1 cellular context compared by ENCODE assay signal in genomic region chr4:99157478-99157935, GRCh38.
TF ChIP-seq lines count a peak whose summit lies in the region.

No MANE protein-coding gene starts in this region.

TF ChIP-seq in HepG2, 621 proteins besides CTCF, POLR2A, EP300 and RAD21 (continued from another document and continues in another):
- TF ChIP-seq, protein P1, sequence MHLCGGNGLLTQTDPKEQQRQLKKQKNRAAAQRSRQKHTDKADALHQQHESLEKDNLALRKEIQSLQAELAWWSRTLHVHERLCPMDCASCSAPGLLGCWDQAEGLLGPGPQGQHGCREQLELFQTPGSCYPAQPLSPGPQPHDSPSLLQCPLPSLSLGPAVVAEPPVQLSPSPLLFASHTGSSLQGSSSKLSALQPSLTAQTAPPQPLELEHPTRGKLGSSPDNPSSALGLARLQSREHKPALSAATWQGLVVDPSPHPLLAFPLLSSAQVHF (CRISPR knock-in tag; IDR thresholded peaks at IDR 0.05) = no peak
- no peak for TF ChIP-seq ZNF678 (CRISPR knock-in tag; IDR thresholded peaks at IDR 0.05)
- no peak for TF ChIP-seq BORCS8-MEF2B (CRISPR knock-in tag; IDR thresholded peaks at IDR 0.05)
- TF ChIP-seq ZNF292 (CRISPR knock-in tag; IDR thresholded peaks at IDR 0.05; ENCODE audit: borderline replicate concordance, low read depth) = no peak
- peak; percentile 23; the same call in 1 of the 2 replicates for TF ChIP-seq MTA1 (CRISPR knock-in tag; IDR thresholded peaks at IDR 0.05; ENCODE audit: borderline replicate concordance)
- TF ChIP-seq ZBTB7A (CRISPR knock-in tag; IDR thresholded peaks at IDR 0.05) = no peak
- TF ChIP-seq MAZ (IDR thresholded peaks at IDR 0.05; ENCODE audit: borderline replicate concordance, low read depth, low read length) = no peak
- no peak for TF ChIP-seq MAZ (CRISPR knock-in tag; IDR thresholded peaks at IDR 0.05; ENCODE audit: low read depth)
- peak; percentile 75; the same call in 1 of the 2 replicates for TF ChIP-seq NAIF1 (CRISPR knock-in tag; IDR thresholded peaks at IDR 0.05; ENCODE audit: borderline replicate concordance)
- TF ChIP-seq, protein P2, sequence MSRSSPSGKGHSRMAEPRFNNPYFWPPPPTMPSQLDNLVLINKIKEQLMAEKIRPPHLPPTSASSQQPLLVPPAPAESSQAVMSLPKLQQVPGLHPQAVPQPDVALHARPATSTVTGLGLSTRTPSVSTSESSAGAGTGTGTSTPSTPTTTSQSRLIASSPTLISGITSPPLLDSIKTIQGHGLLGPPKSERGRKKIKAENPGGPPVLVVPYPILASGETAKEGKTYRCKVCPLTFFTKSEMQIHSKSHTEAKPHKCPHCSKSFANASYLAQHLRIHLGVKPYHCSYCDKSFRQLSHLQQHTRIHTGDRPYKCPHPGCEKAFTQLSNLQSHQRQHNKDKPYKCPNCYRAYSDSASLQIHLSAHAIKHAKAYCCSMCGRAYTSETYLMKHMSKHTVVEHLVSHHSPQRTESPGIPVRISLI (CRISPR knock-in tag; IDR thresholded peaks at IDR 0.05; ENCODE audit: borderline replicate concordance) = peak; percentile 73; the same call in 1 of the 2 replicates
- TF ChIP-seq ZFP36L1 (CRISPR knock-in tag; IDR thresholded peaks at IDR 0.05) = no peak
- TF ChIP-seq WIZ (CRISPR knock-in tag; IDR thresholded peaks at IDR 0.05) = no peak
- TF ChIP-seq, protein P3, sequence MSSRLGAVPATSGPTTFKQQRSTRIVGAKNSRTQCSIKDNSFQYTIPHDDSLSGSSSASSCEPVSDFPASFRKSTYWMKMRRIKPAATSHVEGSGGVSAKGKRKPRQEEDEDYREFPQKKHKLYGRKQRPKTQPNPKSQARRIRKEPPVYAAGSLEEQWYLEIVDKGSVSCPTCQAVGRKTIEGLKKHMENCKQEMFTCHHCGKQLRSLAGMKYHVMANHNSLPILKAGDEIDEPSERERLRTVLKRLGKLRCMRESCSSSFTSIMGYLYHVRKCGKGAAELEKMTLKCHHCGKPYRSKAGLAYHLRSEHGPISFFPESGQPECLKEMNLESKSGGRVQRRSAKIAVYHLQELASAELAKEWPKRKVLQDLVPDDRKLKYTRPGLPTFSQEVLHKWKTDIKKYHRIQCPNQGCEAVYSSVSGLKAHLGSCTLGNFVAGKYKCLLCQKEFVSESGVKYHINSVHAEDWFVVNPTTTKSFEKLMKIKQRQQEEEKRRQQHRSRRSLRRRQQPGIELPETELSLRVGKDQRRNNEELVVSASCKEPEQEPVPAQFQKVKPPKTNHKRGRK (CRISPR knock-in tag; IDR thresholded peaks at IDR 0.05) = no peak
- TF ChIP-seq, protein P4, sequence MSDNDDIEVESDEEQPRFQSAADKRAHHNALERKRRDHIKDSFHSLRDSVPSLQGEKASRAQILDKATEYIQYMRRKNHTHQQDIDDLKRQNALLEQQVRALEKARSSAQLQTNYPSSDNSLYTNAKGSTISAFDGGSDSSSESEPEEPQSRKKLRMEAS (IDR thresholded peaks at IDR 0.05) = 0 out of 2 replicates have a peak, but pooled peaks have one; percentile 53
- TF ChIP-seq ZNF749 (CRISPR knock-in tag; IDR thresholded peaks at IDR 0.05; ENCODE audit: borderline replicate concordance) = no peak
- TF ChIP-seq ARHGAP35 (CRISPR knock-in tag; IDR thresholded peaks at IDR 0.05; ENCODE audit: borderline replicate concordance) = no peak
- no peak for TF ChIP-seq ZIK1 (CRISPR knock-in tag; IDR thresholded peaks at IDR 0.05; ENCODE audit: borderline replicate concordance, low read depth)
- TF ChIP-seq SP2 (CRISPR knock-in tag; IDR thresholded peaks at IDR 0.05) = no peak
- TF ChIP-seq TEF (CRISPR knock-in tag; IDR thresholded peaks at IDR 0.05) = peak; percentile 87
- no peak for TF ChIP-seq FUBP1 (CRISPR knock-in tag; IDR thresholded peaks at IDR 0.05; ENCODE audit: borderline replicate concordance)
- TF ChIP-seq ZNF841 (CRISPR knock-in tag; IDR thresholded peaks at IDR 0.05; ENCODE audit: borderline replicate concordance) = 0 out of 2 replicates have a peak, but pooled peaks have one; percentile 47
- no peak for TF ChIP-seq KDM5B (CRISPR knock-in tag; IDR thresholded peaks at IDR 0.05; ENCODE audit: borderline replicate concordance)
- TF ChIP-seq POLR2AphosphoS5 (IDR thresholded peaks at IDR 0.05; ENCODE audit: low read depth, low read length) = no peak
- TF ChIP-seq, protein P5, sequence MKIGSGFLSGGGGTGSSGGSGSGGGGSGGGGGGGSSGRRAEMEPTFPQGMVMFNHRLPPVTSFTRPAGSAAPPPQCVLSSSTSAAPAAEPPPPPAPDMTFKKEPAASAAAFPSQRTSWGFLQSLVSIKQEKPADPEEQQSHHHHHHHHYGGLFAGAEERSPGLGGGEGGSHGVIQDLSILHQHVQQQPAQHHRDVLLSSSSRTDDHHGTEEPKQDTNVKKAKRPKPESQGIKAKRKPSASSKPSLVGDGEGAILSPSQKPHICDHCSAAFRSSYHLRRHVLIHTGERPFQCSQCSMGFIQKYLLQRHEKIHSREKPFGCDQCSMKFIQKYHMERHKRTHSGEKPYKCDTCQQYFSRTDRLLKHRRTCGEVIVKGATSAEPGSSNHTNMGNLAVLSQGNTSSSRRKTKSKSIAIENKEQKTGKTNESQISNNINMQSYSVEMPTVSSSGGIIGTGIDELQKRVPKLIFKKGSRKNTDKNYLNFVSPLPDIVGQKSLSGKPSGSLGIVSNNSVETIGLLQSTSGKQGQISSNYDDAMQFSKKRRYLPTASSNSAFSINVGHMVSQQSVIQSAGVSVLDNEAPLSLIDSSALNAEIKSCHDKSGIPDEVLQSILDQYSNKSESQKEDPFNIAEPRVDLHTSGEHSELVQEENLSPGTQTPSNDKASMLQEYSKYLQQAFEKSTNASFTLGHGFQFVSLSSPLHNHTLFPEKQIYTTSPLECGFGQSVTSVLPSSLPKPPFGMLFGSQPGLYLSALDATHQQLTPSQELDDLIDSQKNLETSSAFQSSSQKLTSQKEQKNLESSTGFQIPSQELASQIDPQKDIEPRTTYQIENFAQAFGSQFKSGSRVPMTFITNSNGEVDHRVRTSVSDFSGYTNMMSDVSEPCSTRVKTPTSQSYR (CRISPR knock-in tag; IDR thresholded peaks at IDR 0.05; ENCODE audit: borderline replicate concordance) = peak; percentile 80
- TF ChIP-seq HOXA5 (CRISPR knock-in tag; IDR thresholded peaks at IDR 0.05) = peak; percentile 72
- TF ChIP-seq, protein P6, sequence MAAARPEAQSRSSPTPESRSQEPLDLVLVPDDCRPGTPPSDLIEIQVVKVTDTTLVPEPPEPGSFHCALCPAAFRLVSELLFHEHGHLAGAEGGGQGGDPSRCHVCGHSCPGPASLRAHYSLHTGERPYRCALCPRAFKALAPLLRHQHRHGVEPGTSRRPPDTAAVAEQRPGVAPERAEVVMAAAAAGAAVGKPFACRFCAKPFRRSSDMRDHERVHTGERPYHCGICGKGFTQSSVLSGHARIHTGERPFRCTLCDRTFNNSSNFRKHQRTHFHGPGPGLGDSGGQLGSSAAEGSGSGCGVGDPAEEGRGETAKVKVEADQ (CRISPR knock-in tag; IDR thresholded peaks at IDR 0.05; ENCODE audit: borderline replicate concordance) = peak; percentile 40; the same call in 1 of the 2 replicates
- TF ChIP-seq DRAP1 (CRISPR knock-in tag; IDR thresholded peaks at IDR 0.05) = peak; percentile 34; the same call in 1 of the 2 replicates
- peak; percentile 22; the same call in 1 of the 2 replicates for TF ChIP-seq SMC3 (IDR thresholded peaks at IDR 0.05; ENCODE audit: low read length)
- TF ChIP-seq TFDP2 (CRISPR knock-in tag; IDR thresholded peaks at IDR 0.05) = 0 out of 2 replicates have a peak, but pooled peaks have one; percentile 20
- no peak for TF ChIP-seq ARID2 (CRISPR knock-in tag; IDR thresholded peaks at IDR 0.05; ENCODE audit: borderline replicate concordance)
- TF ChIP-seq NCOR1 (IDR thresholded peaks at IDR 0.05; ENCODE audit: borderline replicate concordance, low read length) = peak; percentile 100
- TF ChIP-seq, protein P7, sequence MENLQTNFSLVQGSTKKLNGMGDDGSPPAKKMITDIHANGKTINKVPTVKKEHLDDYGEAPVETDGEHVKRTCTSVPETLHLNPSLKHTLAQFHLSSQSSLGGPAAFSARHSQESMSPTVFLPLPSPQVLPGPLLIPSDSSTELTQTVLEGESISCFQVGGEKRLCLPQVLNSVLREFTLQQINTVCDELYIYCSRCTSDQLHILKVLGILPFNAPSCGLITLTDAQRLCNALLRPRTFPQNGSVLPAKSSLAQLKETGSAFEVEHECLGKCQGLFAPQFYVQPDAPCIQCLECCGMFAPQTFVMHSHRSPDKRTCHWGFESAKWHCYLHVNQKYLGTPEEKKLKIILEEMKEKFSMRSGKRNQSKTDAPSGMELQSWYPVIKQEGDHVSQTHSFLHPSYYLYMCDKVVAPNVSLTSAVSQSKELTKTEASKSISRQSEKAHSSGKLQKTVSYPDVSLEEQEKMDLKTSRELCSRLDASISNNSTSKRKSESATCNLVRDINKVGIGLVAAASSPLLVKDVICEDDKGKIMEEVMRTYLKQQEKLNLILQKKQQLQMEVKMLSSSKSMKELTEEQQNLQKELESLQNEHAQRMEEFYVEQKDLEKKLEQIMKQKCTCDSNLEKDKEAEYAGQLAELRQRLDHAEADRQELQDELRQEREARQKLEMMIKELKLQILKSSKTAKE (CRISPR knock-in tag; IDR thresholded peaks at IDR 0.05; ENCODE audit: borderline replicate concordance) = peak; percentile 82
- TF ChIP-seq ZNF207 (IDR thresholded peaks at IDR 0.05; ENCODE audit: borderline replicate concordance) = no peak
- no peak for TF ChIP-seq SIN3B (IDR thresholded peaks at IDR 0.05; ENCODE audit: low read length)
- TF ChIP-seq ZNF724P (CRISPR knock-in tag; IDR thresholded peaks at IDR 0.05; ENCODE audit: borderline replicate concordance) = no peak
- TF ChIP-seq NFKB2 (CRISPR knock-in tag; IDR thresholded peaks at IDR 0.05; ENCODE audit: borderline replicate concordance) = no peak
- TF ChIP-seq IRX3 (CRISPR knock-in tag; IDR thresholded peaks at IDR 0.05; ENCODE audit: borderline replicate concordance, low read depth) = no peak
- peak; percentile 89 for TF ChIP-seq NKX3-1 (CRISPR knock-in tag; IDR thresholded peaks at IDR 0.05)
- TF ChIP-seq HNRNPL (IDR thresholded peaks at IDR 0.05; ENCODE audit: low read depth, low read length) = no peak
- no peak for TF ChIP-seq NFIB (CRISPR knock-in tag; IDR thresholded peaks at IDR 0.05; ENCODE audit: borderline replicate concordance)
- no peak; the same call in 1 of the 2 replicates for TF ChIP-seq ETV6 (CRISPR knock-in tag; conservative IDR thresholded peaks at IDR 0.05)
